In genomic region chr20:36532388-36532787, GRCh38 we compare ENCODE assay signal across 1 cellular context.
TF ChIP-seq lines count a peak whose summit lies in the region.

No MANE protein-coding gene starts in this region.

TF ChIP-seq in HepG2, 621 proteins besides CTCF, POLR2A, EP300 and RAD21:
- no peak for TF ChIP-seq ZNF124 (CRISPR knock-in tag; IDR thresholded peaks at IDR 0.05)
- peak; percentile 26 for TF ChIP-seq AGO2 (optimal IDR thresholded peaks at IDR 0.05; ENCODE audit: low read depth, low read length)
